18 cellular contexts compared by ENCODE assay signal in genomic region chr20:2036357-2036756, GRCh38. TPM values are rescaled to one million over a fixed set of nuclear protein-coding genes. Genes with fewer than 3 reads are reported as not detected.
"Had no signal": no experiment of that assay in that cellular context is flagged by ENCODE, and none has a peak within 500 bp of the region (broad histone marks: within the 10 kb centered on the region; RNA-seq: fewer than 3 reads in every experiment).

No MANE protein-coding gene starts in this region.

RNA-seq across cellular contexts. Expression of gene PDYN, which starts 42.5 kb away (rescaled TPM):
- total RNA-seq: activated naive CD4-positive, alpha-beta T cell treated with anti-CD3 and anti-CD28 coated beads for 36 hours; activated naive CD4-positive, alpha-beta T cell treated with anti-CD3 and anti-CD28 coated beads, Interleukin-2, amount 50 U/mL, for 72 hours; activated naive CD8-positive, alpha-beta T cell treated with anti-CD3 and anti-CD28 coated beads for 36 hours; activated naive CD8-positive, alpha-beta T cell treated with anti-CD3 and anti-CD28 coated beads, Interleukin-2, amount 10 ng/mL, durations not matched to agents 7 days and 5 days; activated T-cell treated with anti-CD3 and anti-CD28 coated beads, Interleukin-2, amount 50 U/mL, for 4 hours; activated T-cell treated with anti-CD3 and anti-CD28 coated beads, Interleukin-2, amount 50 U/mL, for 72 hours; activated T-helper 1 cell treated with anti-CD3 and anti-CD28 coated beads, Interleukin-12 subunit alpha, Interleukin-12 subunit beta, Interleukin-2, Interleukin-4 antibody, amounts not matched to agents 30 ng/mL and 10 ng/mL and 1 ng/mL, durations not matched to agents 14 hours and 24 hours and 36 hours; activated T-helper 17 cell treated with anti-CD3 and anti-CD28 coated beads, Interleukin-2, amount 50 U/mL, for 72 hours; activated T-helper 2 cell treated with anti-CD3 and anti-CD28 coated beads, Interferon-gamma antibody, Interleukin-2, Interleukin-4, amounts not matched to agents 10 μg/mL and 5 μg/mL and 100 μg/mL, durations not matched to agents 14 hours and 24 hours and 36 hours; adrenal gland; aorta; ascending aorta; astrocyte; body of pancreas; breast epithelium; cardiac septum; chondrocyte had no signal
- polyA plus RNA-seq: adipose tissue, adrenal gland, aorta had no signal
